In the genomic region with DNA sequence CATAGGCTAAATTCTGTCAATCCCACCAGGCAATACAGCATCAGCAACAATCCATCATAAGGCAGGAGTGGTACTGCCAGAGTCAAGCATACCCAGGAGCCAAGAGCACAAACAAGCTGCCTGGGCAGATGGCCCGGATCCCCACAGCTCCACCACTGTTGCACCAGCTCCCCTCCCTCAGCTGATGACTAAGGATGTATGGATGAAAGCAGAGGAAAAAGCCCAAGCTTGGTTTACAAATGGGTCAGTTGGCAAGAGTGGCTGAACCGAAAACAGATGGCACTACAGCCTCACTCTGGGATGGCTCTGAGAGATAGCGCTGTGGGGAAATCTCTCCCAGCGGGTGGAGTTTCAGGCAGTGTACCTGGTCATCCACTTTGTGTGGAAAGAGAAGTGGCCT, we compare ENCODE assay signal across 18 cellular contexts. TPM values are rescaled to one million over a fixed set of nuclear protein-coding genes. Genes with fewer than 3 reads are reported as not detected.
A peak's percentile ranks its signal among the peaks of the same experiment; 100 is the strongest.
DNase-seq lines count a peak whose midpoint lies in the region; ATAC-seq, FAIRE-seq and TF ChIP-seq lines count a peak whose summit lies in the region.
"Had no signal": no experiment of that assay in that cellular context is flagged by ENCODE, and none has a peak within 500 bp of the region (broad histone marks: within the 10 kb centered on the region; RNA-seq: fewer than 3 reads in every experiment).

No MANE protein-coding gene starts in this region.

- H3K9me3 ChIP-seq in pancreas, result no peaks in the 10 kb centered on the region

- no peak for TF ChIP-seq CTCF in pancreas (IDR thresholded peaks at IDR 0.05)

- 97 to 98% methylated on average over 4 of the region's 4 CpGs for WGBS in pancreas, 2 donors

- FAIRE-seq in pancreas (lab: Jason Lieb, UNC), result no peak
- FAIRE-seq: G401.6, GM12891 had no signal

- H3K27ac ChIP-seq in pancreas, result no peak overlapping the region
- H3K27ac ChIP-seq: SK-N-MC had no signal

- no peak for ATAC-seq in SK-N-SH treated with all-trans-retinoic acid at 6 μM for 48 hours
- ATAC-seq in pancreas, result no peak
- ATAC-seq in HG02610 (IDR thresholded peaks at IDR 0.05; ENCODE audit: unreplicated experiment), result no peak
- ATAC-seq: Panc1, Right ventricle myocardium inferior had no signal

- intact Hi-C loops in pancreas (cut with DNase I), result no loop called here

- peak; percentile 3 for DNase-seq in NCI-H2171 treated with DMSO at 0.1 percent for 48 hours (lab: John Stamatoyannopoulos, UW)
- DNase-seq in NCI-H2171 (lab: John Stamatoyannopoulos, UW), result no peak
- DNase-seq in cerebellum (ENCODE audit: low spot score), result peak; percentile 83
- DNase-seq in inferior parietal cortex (ENCODE audit: extremely low spot score), result peak; percentile 46
- DNase-seq in pancreas, result no peak
- DNase-seq in ACHN, result no peak
- DNase-seq: 8988T, DMS79, HCEC 1CT, NCI-H1436, NCI-H82 had no signal

- H3K36me3 ChIP-seq in pancreas, result peaks cover 0 to 41% (median 0%) of the 10 kb centered on the region in 3 donors

- H3K4me1 ChIP-seq in pancreas, result no peaks in the 10 kb centered on the region

- no peaks in the 10 kb centered on the region for H3K27me3 ChIP-seq in pancreas

- in situ Hi-C loops in ACHN (cut with HindIII; ENCODE audit: low pct_ligation_motif_present, low pct_unique_long_range_greater_than_20kb, low sequenced_read_pairs), result no loop called here

- H3K4me3 ChIP-seq in pancreas, result no peak overlapping the region
- H3K4me3 ChIP-seq: SK-N-MC had no signal

TF ChIP-seq in SK-N-SH treated with all-trans-retinoic acid at 6 μM for 48 hours, 23 proteins besides CTCF, POLR2A, EP300 and RAD21:
- TF ChIP-seq ZFP30 (CRISPR knock-in tag; IDR thresholded peaks at IDR 0.05) (no peak), TCF4 (CRISPR knock-in tag; IDR thresholded peaks at IDR 0.05; ENCODE audit: borderline replicate concordance) (no peak), BACH2 (CRISPR knock-in tag; IDR thresholded peaks at IDR 0.05; ENCODE audit: borderline replicate concordance) (no peak), ZFP3 (CRISPR knock-in tag; IDR thresholded peaks at IDR 0.05) (no peak), ESRRG (CRISPR knock-in tag; IDR thresholded peaks at IDR 0.05) (no peak), SNAI2 (CRISPR knock-in tag; IDR thresholded peaks at IDR 0.05) (no peak), ZC3H10 (CRISPR knock-in tag; IDR thresholded peaks at IDR 0.05) (no peak), ZNF8 (CRISPR knock-in tag; IDR thresholded peaks at IDR 0.05) (no peak), OSR1 (CRISPR knock-in tag; IDR thresholded peaks at IDR 0.05) (no peak), ARNTL (CRISPR knock-in tag; IDR thresholded peaks at IDR 0.05; ENCODE audit: borderline replicate concordance, low read depth) (no peak)
- TF ChIP-seq, protein P1, sequence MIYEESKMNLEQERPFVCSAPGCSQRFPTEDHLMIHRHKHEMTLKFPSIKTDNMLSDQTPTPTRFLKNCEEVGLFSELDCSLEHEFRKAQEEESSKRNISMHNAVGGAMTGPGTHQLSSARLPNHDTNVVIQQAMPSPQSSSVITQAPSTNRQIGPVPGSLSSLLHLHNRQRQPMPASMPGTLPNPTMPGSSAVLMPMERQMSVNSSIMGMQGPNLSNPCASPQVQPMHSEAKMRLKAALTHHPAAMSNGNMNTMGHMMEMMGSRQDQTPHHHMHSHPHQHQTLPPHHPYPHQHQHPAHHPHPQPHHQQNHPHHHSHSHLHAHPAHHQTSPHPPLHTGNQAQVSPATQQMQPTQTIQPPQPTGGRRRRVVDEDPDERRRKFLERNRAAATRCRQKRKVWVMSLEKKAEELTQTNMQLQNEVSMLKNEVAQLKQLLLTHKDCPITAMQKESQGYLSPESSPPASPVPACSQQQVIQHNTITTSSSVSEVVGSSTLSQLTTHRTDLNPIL (CRISPR knock-in tag; IDR thresholded peaks at IDR 0.05; ENCODE audit: low read depth), result no peak
- TF ChIP-seq, protein P2, sequence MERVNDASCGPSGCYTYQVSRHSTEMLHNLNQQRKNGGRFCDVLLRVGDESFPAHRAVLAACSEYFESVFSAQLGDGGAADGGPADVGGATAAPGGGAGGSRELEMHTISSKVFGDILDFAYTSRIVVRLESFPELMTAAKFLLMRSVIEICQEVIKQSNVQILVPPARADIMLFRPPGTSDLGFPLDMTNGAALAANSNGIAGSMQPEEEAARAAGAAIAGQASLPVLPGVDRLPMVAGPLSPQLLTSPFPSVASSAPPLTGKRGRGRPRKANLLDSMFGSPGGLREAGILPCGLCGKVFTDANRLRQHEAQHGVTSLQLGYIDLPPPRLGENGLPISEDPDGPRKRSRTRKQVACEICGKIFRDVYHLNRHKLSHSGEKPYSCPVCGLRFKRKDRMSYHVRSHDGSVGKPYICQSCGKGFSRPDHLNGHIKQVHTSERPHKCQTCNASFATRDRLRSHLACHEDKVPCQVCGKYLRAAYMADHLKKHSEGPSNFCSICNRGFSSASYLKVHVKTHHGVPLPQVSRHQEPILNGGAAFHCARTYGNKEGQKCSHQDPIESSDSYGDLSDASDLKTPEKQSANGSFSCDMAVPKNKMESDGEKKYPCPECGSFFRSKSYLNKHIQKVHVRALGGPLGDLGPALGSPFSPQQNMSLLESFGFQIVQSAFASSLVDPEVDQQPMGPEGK (CRISPR knock-in tag; IDR thresholded peaks at IDR 0.05; ENCODE audit: borderline replicate concordance), result no peak

RNA-seq across cellular contexts. Expression of a gene that starts 29.4 kb away (rescaled TPM):
- total RNA-seq in cerebellum (94.8 TPM), pancreas (10 to 100 TPM; 19.0 to 42.8 (median 22.9) TPM)
- polyA plus RNA-seq in pancreas, result 10 to 100 TPM; 33.6 to 79.0 TPM

RNA-seq across cellular contexts. Expression of a gene that starts 29.6 kb away (rescaled TPM):
- 20.3 TPM for total RNA-seq in cerebellum
- total RNA-seq in pancreas, result 10 to 100 TPM in 4 of 6 donors, 1 to 10 TPM in 2; 8.5 to 14.6 (median 11.0) TPM
- 1 to 10 TPM; 4.8 to 7.2 TPM for polyA plus RNA-seq in pancreas

Comparison
In these comparisons a context has a peak if more than half of its experiments do, and no peak if none do; other contexts are left out.
1. DNase-seq: peak in NCI-H2171 treated with DMSO at 0.1 percent for 48 hours (single experiment), cerebellum (single experiment) and inferior parietal cortex (single experiment); none in NCI-H2171 (single experiment), pancreas (0 of 6) and ACHN (single experiment).